In the genomic region with DNA sequence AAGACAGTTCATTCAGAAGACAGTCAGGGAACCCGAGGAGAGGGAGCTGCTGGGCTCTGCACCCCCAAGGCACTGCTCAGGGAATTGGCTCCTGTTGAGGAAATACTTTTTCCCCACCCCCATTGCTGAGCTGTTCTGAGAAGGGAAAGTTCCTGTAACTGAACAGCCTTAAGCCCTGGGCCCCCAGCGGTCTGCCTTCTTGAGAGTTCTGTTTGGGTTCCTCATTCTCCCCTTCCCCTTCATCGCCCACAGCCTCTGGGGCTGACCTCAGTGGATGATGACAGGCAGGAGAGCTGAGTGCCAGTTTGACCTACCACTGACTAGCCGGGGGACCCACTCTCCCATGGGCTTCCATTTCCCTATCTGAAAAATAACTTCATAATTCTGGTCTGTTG, we compare ENCODE assay signal across 13 cellular contexts. TPM values are rescaled to one million over a fixed set of nuclear protein-coding genes. Genes with fewer than 3 reads are reported as not detected.
A peak's percentile ranks its signal among the peaks of the same experiment; 100 is the strongest.
DNase-seq lines count a peak whose midpoint lies in the region; ATAC-seq and TF ChIP-seq lines count a peak whose summit lies in the region.
"Had no signal": no experiment of that assay in that cellular context is flagged by ENCODE, and none has a peak within 500 bp of the region (broad histone marks: within the 10 kb centered on the region; RNA-seq: fewer than 3 reads in every experiment).

No MANE protein-coding gene starts in this region.

- TF ChIP-seq POLR2A in gastroesophageal sphincter (IDR thresholded peaks at IDR 0.05): no peak

- TF ChIP-seq CTCF in GM10248 (IDR thresholded peaks at IDR 0.05; ENCODE audit: control extremely low read depth, extremely low read depth, low read depth, missing control alignments) (no peak), gastroesophageal sphincter (IDR thresholded peaks at IDR 0.05) (no peak), HFFc6 (IDR thresholded peaks at IDR 0.05) (no peak)

- H3K4me3 Mint-ChIP-seq in HFFc6: no peak overlapping the region

- H3K36me3 Mint-ChIP-seq in HFFc6 (ENCODE audit: low read depth): no peaks in the 10 kb centered on the region

- peaks cover 21% of the 10 kb centered on the region for H3K4me1 Mint-ChIP-seq in HFFc6 (ENCODE audit: low read depth)

- H3K4me1 ChIP-seq in gastroesophageal sphincter: no peaks in the 10 kb centered on the region

- WGBS in gastroesophageal sphincter (ENCODE audit: low coverage in 1 of 2), 2 donors: 53 to 80% methylated on average over 1 to 4 of the region's 4 CpGs

- H3K27ac ChIP-seq in gastroesophageal sphincter: no peak overlapping the region
- H3K27ac ChIP-seq: SJSA1 had no signal

- H3K27me3 ChIP-seq in gastroesophageal sphincter: peaks cover 61% of the 10 kb centered on the region

- peaks cover 42% of the 10 kb centered on the region for H3K27me3 Mint-ChIP-seq in HFFc6 (ENCODE audit: insufficient read depth)

- POLR2A ChIA-PET in GM10248 (lab: Yijun Ruan, JAX): interaction anchor here (1.9 kb wide), 1 partner anchor 10 kb away, joined by 22 read pairs; a partner anchor contains a TSS

- H3K9me3 ChIP-seq in gastroesophageal sphincter: no peaks in the 10 kb centered on the region
- H3K9me3 ChIP-seq: SJSA1 had no signal

- H3K4me3 ChIP-seq in gastroesophageal sphincter: no peak overlapping the region
- H3K4me3 ChIP-seq: SJSA1 had no signal

- CTCF ChIA-PET in GM10248 (lab: Yijun Ruan, JAX): interaction anchor here (0.9 to 5.1 kb wide), 10 partner anchors 10 to 92 kb away, joined by 3 to 34 read pairs (median 5); a partner anchor contains a TSS

- TF ChIP-seq EP300 in gastroesophageal sphincter (IDR thresholded peaks at IDR 0.05): no peak

- ATAC-seq in gastroesophageal sphincter (peak; percentile 55), HG02588 (IDR thresholded peaks at IDR 0.05; ENCODE audit: unreplicated experiment) (no peak)

- DNase-seq in GM10248 (ENCODE audit: extremely low spot score) (peak; percentile 54), Kasumi-1 (lab: John Stamatoyannopoulos, UW) (peak; percentile 87 to 88), pons (ENCODE audit: low spot score) (peak; percentile 86), NCI-H2171 (lab: John Stamatoyannopoulos, UW) (no peak), HFFc6 (no peak)
- DNase-seq in activated CD8-positive, alpha-beta memory T cell treated with anti-CD3 and anti-CD28 coated beads, Interleukin-2, amount 50 U/mL, for 48 hours: no peak
- DNase-seq: Calu3, NCI-H1417 had no signal

- H3K9me3 Mint-ChIP-seq in HFFc6: no peaks in the 10 kb centered on the region

- no peaks in the 10 kb centered on the region for H3K36me3 ChIP-seq in gastroesophageal sphincter
- H3K36me3 ChIP-seq: SJSA1 had no signal

- H3K27ac Mint-ChIP-seq in HFFc6: no peak overlapping the region

RNA-seq across cellular contexts. Expression of a gene that starts 10.7 kb away (rescaled TPM):
- 10 to 100 TPM in 2 of 4 donors, 1 to 10 TPM in 2; 2.6 to 31.8 (median 10.2) TPM for total RNA-seq in gastroesophageal sphincter
- not detected for total RNA-seq in HFFc6 (2021; fragmentation: NEBNext Ultra II Directional; extraction: Animal tissue kit (Norgen Biotek cat#: 25700))
- total RNA-seq: Calu3, chondrocyte, osteocyte, SJSA1 had no signal

RNA-seq across cellular contexts. Expression of a gene that starts 46.7 kb away (rescaled TPM):
- 10 to 100 TPM; 20.7 to 32.6 (median 22.9) TPM for total RNA-seq in gastroesophageal sphincter
- 10 to 100 TPM; 54.8 to 73.9 (median 60.7) TPM for total RNA-seq in HFFc6 (2021; fragmentation: NEBNext Ultra II Directional; extraction: Animal tissue kit (Norgen Biotek cat#: 25700))

RNA-seq across cellular contexts. Expression of a gene that starts 52.5 kb away (rescaled TPM):
- total RNA-seq in gastroesophageal sphincter: 1 to 10 TPM; 3.0 to 9.3 (median 5.6) TPM
- not detected for total RNA-seq in HFFc6 (2021; fragmentation: NEBNext Ultra II Directional; extraction: Animal tissue kit (Norgen Biotek cat#: 25700))
- total RNA-seq: Calu3, chondrocyte, osteocyte, SJSA1 had no signal

Comparison
In these comparisons a context has a peak if more than half of its experiments do, and no peak if none do; other contexts are left out.
1. DNase-seq: peak in GM10248 (single experiment), Kasumi-1 (2 of 2) and pons (single experiment); none in NCI-H2171 (single experiment), HFFc6 (single experiment) and activated CD8-positive, alpha-beta memory T cell treated with anti-CD3 and anti-CD28 coated beads, Interleukin-2, amount 50 U/mL, for 48 hours (single experiment).